Comparison of ENCODE assay signal across 9 cellular contexts in the genomic region with DNA sequence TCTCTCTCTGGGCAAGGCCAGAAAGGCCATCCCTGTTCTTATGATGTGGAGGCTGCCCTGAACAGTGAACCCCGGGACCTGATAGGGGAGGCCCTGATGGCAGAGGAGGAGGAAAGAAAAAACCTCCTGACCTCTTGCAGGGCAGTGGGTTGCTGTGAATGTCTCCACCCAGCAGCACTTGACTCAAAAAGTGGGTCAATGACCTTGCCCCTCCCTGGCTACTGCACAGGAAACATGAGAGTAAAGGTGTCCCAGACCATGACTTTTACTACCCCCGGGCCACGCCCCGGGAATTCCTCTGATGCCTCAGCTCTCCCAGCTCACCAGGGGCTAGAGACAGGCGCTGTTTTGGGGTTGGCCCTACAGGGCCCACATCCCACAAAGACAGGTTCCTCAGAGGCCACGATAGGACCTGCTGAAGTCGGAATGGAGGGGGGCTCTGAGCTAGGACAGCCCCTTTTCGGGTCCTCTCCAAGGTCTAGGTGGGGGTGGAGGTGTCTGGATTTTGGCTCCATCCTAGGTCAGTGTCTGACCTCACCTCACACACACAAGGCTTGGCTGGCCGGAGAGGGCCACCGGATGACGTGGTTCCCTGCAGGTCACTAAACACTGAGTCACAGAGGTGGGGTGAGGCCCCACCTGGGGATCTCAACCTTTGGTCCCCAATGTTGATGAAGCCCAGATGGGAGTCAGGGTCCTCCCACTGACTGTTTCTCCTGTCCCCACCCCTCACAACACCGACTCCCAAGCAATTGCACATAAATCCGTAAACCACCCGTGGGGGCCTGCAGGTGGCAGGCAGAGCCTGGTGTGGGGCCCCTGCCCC. TPM values are rescaled to one million over a fixed set of nuclear protein-coding genes. Genes with fewer than 3 reads are reported as not detected.
DNase-seq lines count a peak whose midpoint lies in the region; ATAC-seq and TF ChIP-seq lines count a peak whose summit lies in the region.
"Had no signal": no experiment of that assay in that cellular context is flagged by ENCODE, and none has a peak within 500 bp of the region (broad histone marks: within the 10 kb centered on the region; RNA-seq: fewer than 3 reads in every experiment).

No MANE protein-coding gene starts in this region.

- peaks cover 4% of the 10 kb centered on the region for H3K36me3 Mint-ChIP-seq in osteocyte (ENCODE audit: unreplicated experiment)

- H3K4me1 ChIP-seq in Panc1 (ENCODE audit: control insufficient read depth, insufficient read depth, low read length) = peaks cover 62% of the 10 kb centered on the region

- H3K27me3 ChIP-seq in Panc1 (ENCODE audit: control insufficient read depth, insufficient read depth, low read length) = no peaks in the 10 kb centered on the region
- H3K27me3 ChIP-seq: suprapubic skin had no signal

- H3K36me3 ChIP-seq in Panc1 (ENCODE audit: control insufficient read depth, insufficient read depth, low read length) = peaks cover 4% of the 10 kb centered on the region; the same call in 1 of the 2 replicates

- no peaks in the 10 kb centered on the region for H3K27me3 Mint-ChIP-seq in osteocyte (ENCODE audit: unreplicated experiment)

- DNase-seq in Panc1 (ENCODE audit: low read depth, low spot score) (no peak), epithelial cell of proximal tubule (ENCODE audit: low read depth) (no peak), renal cortical epithelial cell (ENCODE audit: low read depth) (peak; percentile 61), mesenteric fat pad (ENCODE audit: low spot score) (no peak), osteocyte (ENCODE audit: extremely low spot score, unreplicated experiment) (no peak)

- H3K4me3 Mint-ChIP-seq in osteocyte (ENCODE audit: unreplicated experiment) = no peak overlapping the region

- CTCF ChIA-PET in Panc1 (lab: Charles Lee) = interaction anchor here (0.6 kb wide), 2 partner anchors 71 to 96 kb away, joined by 3 read pairs; no protein-coding TSS in a partner anchor

- H3K4me3 ChIP-seq in GM12875 (ENCODE audit: low read depth, low read length) (peak overlapping the region; percentile 95), Panc1 (ENCODE audit: low read depth in 2 of 2, low read length in 2 of 2) (peak overlapping the region; percentile 75 to 77), epithelial cell of proximal tubule (ENCODE audit: low read depth, low read length) (peak overlapping the region; percentile 73)

- no peak overlapping the region for H3K27ac Mint-ChIP-seq in osteocyte (ENCODE audit: unreplicated experiment)

- peak; percentile 23; the same call in 1 of the 2 replicates for TF ChIP-seq CTCF in GM12875 (IDR thresholded peaks at IDR 0.05; ENCODE audit: borderline replicate concordance, insufficient read depth, low read depth, low read length)
- TF ChIP-seq CTCF in Panc1 (IDR thresholded peaks at IDR 0.05) = no peak
- peak; percentile 16 for TF ChIP-seq CTCF in epithelial cell of proximal tubule (conservative IDR thresholded peaks at IDR 0.05; ENCODE audit: low read depth, low read length)
- TF ChIP-seq CTCF in osteocyte (IDR thresholded peaks at IDR 0.05) = no peak

- peaks cover 31% of the 10 kb centered on the region for H3K4me1 Mint-ChIP-seq in osteocyte (ENCODE audit: unreplicated experiment)

- POLR2A ChIA-PET in Panc1 (lab: Charles Lee) = no interaction called here

- in situ Hi-C loops in Panc1 (cut with HindIII; ENCODE audit: low pct_unique_long_range_greater_than_20kb, low sequenced_read_pairs) = no loop called here

- no peaks in the 10 kb centered on the region for H3K9me3 Mint-ChIP-seq in osteocyte (ENCODE audit: unreplicated experiment)

- peak overlapping the region; percentile 91 for H3K27ac ChIP-seq in Panc1 (ENCODE audit: low read length)

- H3K9me3 ChIP-seq in Panc1 (ENCODE audit: control insufficient read depth, insufficient read depth, low read depth, low read length) = no peaks in the 10 kb centered on the region
- H3K9me3 ChIP-seq: suprapubic skin had no signal

- ATAC-seq in Panc1 = no peak
- no peak for ATAC-seq in HG03432 (IDR thresholded peaks at IDR 0.05; ENCODE audit: unreplicated experiment)
- ATAC-seq in HG03378 (IDR thresholded peaks at IDR 0.05; ENCODE audit: unreplicated experiment) = no peak

- intact Hi-C loops in Panc1 (cut with micrococcal nuclease; ENCODE audit: unreplicated experiment) = loop anchor here (5.0 kb wide), 1 partner anchor 95 kb away; no protein-coding TSS in a partner anchor

- TSS peak; percentile 17 for BruUV-seq in Panc1 (replicated peaks; lab: Mats Ljungman, UMichigan)

RNA-seq across cellular contexts. Expression of a gene that starts 1.6 kb away (rescaled TPM):
- total RNA-seq in Panc1 (2021; ENCODE audit: unreplicated experiment) = 71.8 TPM
- 81.8 TPM for polyA plus RNA-seq in Panc1 (2012; ENCODE audit: insufficient read length)
- total RNA-seq in epithelial cell of proximal tubule = 180 and 181 TPM in 2 replicates
- 47.3 and 82.0 TPM in 2 replicates for total RNA-seq in renal cortical epithelial cell
- 6.1 TPM for total RNA-seq in mesenteric fat pad
- total RNA-seq in osteocyte = 11.3 and 11.9 TPM in 2 replicates

RNA-seq across cellular contexts. Expression of a gene that starts 11.9 kb away (rescaled TPM):
- 31.2 TPM for total RNA-seq in Panc1 (2021; ENCODE audit: unreplicated experiment)
- polyA plus RNA-seq in Panc1 (2012; ENCODE audit: insufficient read length) = 24.0 TPM
- total RNA-seq in epithelial cell of proximal tubule = 4.4 and 5.2 TPM in 2 replicates
- total RNA-seq in renal cortical epithelial cell = 1.6 and 11.9 TPM in 2 replicates
- total RNA-seq in mesenteric fat pad = 20.7 TPM
- 21.0 and 21.8 TPM in 2 replicates for total RNA-seq in osteocyte

Comparison
In these comparisons a context has a peak if more than half of its experiments do, and no peak if none do; other contexts are left out.
1. CTCF ChIP-seq: peak in GM12875 (single experiment) and epithelial cell of proximal tubule (single experiment); none in Panc1 (single experiment) and osteocyte (single experiment).
2. Peak in every context shown above with its lines, with median percentiles within 50 percentile points of each other: H3K4me3 ChIP-seq.